In the genomic region with DNA sequence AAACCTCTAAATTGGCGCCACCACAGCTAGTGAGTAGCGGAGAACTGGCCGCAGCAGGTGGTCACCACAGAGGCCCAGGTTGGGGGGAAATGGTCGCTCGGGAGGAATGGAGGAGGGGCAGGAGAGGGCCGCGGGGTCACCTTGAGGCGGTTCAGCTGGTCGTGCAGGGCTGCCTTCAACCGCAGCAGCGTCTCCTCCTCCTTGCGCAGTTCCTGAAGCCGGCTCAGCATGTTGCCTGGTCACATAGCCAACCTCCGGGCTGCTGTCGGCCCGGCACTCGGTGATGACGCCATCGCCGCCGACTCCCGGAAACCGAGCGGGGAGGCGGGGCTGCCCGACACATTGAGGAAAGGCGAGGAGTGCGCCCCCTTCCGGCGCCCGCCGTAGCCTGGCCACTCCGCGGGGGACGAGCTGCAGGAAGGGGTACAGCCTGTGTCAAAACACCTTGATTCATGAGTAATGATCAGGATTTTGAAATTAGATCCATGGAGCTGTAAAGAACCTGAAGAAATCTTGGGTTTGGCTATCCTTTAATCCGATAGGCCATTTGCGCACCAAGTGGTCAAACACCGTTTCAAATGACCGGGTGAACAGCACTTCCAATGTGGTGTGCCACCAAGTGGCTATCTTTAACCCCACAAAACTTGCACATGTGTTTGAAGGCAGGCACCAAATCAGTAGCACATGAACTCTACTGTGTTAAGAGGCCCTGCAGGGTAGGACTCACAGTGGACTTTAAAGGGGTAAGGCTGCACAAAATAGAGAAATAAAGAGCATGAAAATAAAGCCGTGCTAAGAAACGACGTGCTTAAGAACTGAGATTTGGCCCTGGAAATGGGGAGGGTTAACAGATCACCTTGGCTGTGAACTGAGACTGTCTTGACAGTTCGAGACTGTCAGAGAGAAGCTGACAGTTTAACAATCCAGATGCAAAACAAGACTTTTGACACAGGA, we compare ENCODE assay signal across 8 cellular contexts. TPM values are rescaled to one million over a fixed set of nuclear protein-coding genes. Genes with fewer than 3 reads are reported as not detected.
DNase-seq lines count a peak whose midpoint lies in the region; ATAC-seq and TF ChIP-seq lines count a peak whose summit lies in the region.

A gene with protein sequence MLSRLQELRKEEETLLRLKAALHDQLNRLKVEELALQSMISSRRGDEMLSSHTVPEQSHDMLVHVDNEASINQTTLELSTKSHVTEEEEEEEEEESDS (minus strand): TSS at position 261 of the 954 bp plus-strand sequence. CDS start 31 bp downstream, at position 230.

- H3K4me3 Mint-ChIP-seq in chondrocyte (ENCODE audit: unreplicated experiment): peak within 1 kb of the TSS; percentile 90

- ATAC-seq in GM19035 (IDR thresholded peaks at IDR 0.05; ENCODE audit: unreplicated experiment) (peak; percentile 91), HG03378 (IDR thresholded peaks at IDR 0.05; ENCODE audit: unreplicated experiment) (peak; percentile 73)

- no peaks in the 10 kb centered on the region for H3K9me3 Mint-ChIP-seq in chondrocyte (ENCODE audit: low read depth)

- peak; percentile 99 for TF ChIP-seq CTCF in chondrocyte (IDR thresholded peaks at IDR 0.05)

- H3K36me3 Mint-ChIP-seq in chondrocyte (ENCODE audit: low read depth): peaks cover 36% of the 10 kb centered on the region

- no peaks in the 10 kb centered on the region for H3K27me3 Mint-ChIP-seq in chondrocyte (ENCODE audit: low read depth)

- H3K4me1 Mint-ChIP-seq in chondrocyte (ENCODE audit: low read depth): peaks cover 24% of the 10 kb centered on the region

- peak within 1 kb of the TSS; percentile 92 for H3K27ac Mint-ChIP-seq in chondrocyte (ENCODE audit: unreplicated experiment)

- peak; percentile 94 for DNase-seq in Ammon's horn (ENCODE audit: low spot score)
- peak; percentile 69 for DNase-seq in NCI-H510A treated with DMSO at 0.1 percent for 48 hours (lab: John Stamatoyannopoulos, UW)
- peak; percentile 97 to 98 for DNase-seq in activated CD4-positive, alpha-beta T cell treated with anti-CD3 and anti-CD28 coated beads for 24 hours (ENCODE audit: low read depth in 2 of 2)
- DNase-seq in chondrocyte (ENCODE audit: low spot score): peak; percentile 97
- peak; percentile 82 for DNase-seq in kidney glomerular epithelial cell (lab: John Stamatoyannopoulos, UW)
- DNase-seq in stimulated activated CD4-positive, alpha-beta T cell treated with anti-CD3 and anti-CD28 coated beads, Interleukin-1b, Interleukin-23, amount 100 ng/mL, for 24 hours (ENCODE audit: low read depth in 4 of 4, low spot score in 1 of 4): peak; percentile 97 to 98 (median 97)

RNA-seq across cellular contexts. Expression of the gene that starts here (rescaled TPM):
- 13.9 to 27.7 TPM (median 15.0 TPM) in 3 replicates for total RNA-seq in chondrocyte

Comparison
In these comparisons a context has a peak if more than half of its experiments do, and no peak if none do; other contexts are left out.
1. Peak in every context shown above with its lines: DNase-seq and ATAC-seq.